19 cellular contexts compared by ENCODE assay signal in the genomic region with DNA sequence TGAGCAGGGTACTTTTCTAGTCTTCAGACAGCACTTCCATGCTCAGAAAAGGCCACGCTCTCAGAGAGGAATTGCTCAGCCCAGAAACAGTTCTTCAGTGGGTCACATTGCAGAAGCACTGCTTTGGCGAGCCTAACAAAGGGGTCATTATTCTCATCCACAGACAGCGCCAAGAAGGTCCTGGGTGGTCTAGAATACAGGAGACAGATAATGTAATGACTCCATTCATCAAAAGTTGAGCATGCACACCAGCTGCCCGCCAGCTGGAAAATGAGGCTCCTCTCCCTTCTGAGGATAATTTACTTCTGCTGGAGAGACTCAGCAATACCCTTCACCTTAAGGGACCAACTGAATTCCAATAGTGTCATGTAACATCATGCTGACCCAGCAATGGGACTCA.
A peak's percentile ranks its signal among the peaks of the same experiment; 100 is the strongest.
DNase-seq lines count a peak whose midpoint lies in the region; ATAC-seq, FAIRE-seq and TF ChIP-seq lines count a peak whose summit lies in the region.
"Had no signal": no experiment of that assay in that cellular context is flagged by ENCODE, and none has a peak within 500 bp of the region (broad histone marks: within the 10 kb centered on the region; RNA-seq: fewer than 3 reads in every experiment).

No MANE protein-coding gene starts in this region.

- H3K9me3 Mint-ChIP-seq in GM23338 = peaks cover 6% of the 10 kb centered on the region

- intact Hi-C loops in sciatic nerve (cut with DNase I) = no loop called here

- no peaks in the 10 kb centered on the region for H3K27me3 ChIP-seq in GM23338 (ENCODE audit: insufficient read depth)
- H3K27me3 ChIP-seq: transverse colon had no signal

- ATAC-seq in GM23338 (no peak), sciatic nerve (peak; percentile 98), GM21723 (IDR thresholded peaks at IDR 0.05; ENCODE audit: unreplicated experiment) (no peak), GM19467 (IDR thresholded peaks at IDR 0.05; ENCODE audit: unreplicated experiment) (no peak)
- ATAC-seq: natural killer cell; stimulated activated memory B cell treated with anti-CD40 and anti-IgM and Interleukin-4, amounts not matched to agents 10 μg/mL and 1 μg/mL and 100 μg/mL, for 72 hours had no signal

- H3K4me1 ChIP-seq in GM23338 (ENCODE audit: insufficient read depth) = no peaks in the 10 kb centered on the region
- H3K4me1 ChIP-seq: HAP-1, transverse colon had no signal

- H3K36me3 Mint-ChIP-seq in GM23338 (ENCODE audit: low read depth) = peaks cover 2% of the 10 kb centered on the region; the same call in 1 of the 3 replicates
- H3K36me3 Mint-ChIP-seq: stimulated activated memory B cell treated with anti-CD40 and anti-IgM and Interleukin-4, amounts not matched to agents 10 μg/mL and 1 μg/mL and 100 μg/mL, for 72 hours had no signal

- H3K79me2 ChIP-seq in GM23338 (replicated peaks; ENCODE audit: insufficient read depth) = no peaks in the 10 kb centered on the region

- H3K9me2 ChIP-seq in GM23338 (ENCODE audit: insufficient read depth) = peaks cover 7% of the 10 kb centered on the region; the same call in 1 of the 2 replicates

- no peaks in the 10 kb centered on the region for H3K4me1 Mint-ChIP-seq in GM23338
- H3K4me1 Mint-ChIP-seq: activated CD4-positive, alpha-beta T cell treated with anti-CD3 and anti-CD28 coated beads, Interleukin-2, amount 10 ng/mL, durations not matched to agents 7 days and 5 days; CD8-positive, alpha-beta memory T cell had no signal

- H3K4me2 ChIP-seq in GM23338 = no peak overlapping the region

- H3F3A ChIP-seq in GM23338 (replicated peaks; ENCODE audit: low read depth) = no peaks in the 10 kb centered on the region

- no peak overlapping the region for H3K4me3 ChIP-seq in GM23338
- H3K4me3 ChIP-seq: HAP-1, transverse colon had no signal

- no peak for TF ChIP-seq POLR2A in GM12891 (IDR thresholded peaks at IDR 0.05; ENCODE audit: low read depth, low read length)

- H3K4me3 Mint-ChIP-seq in GM23338 = no peak overlapping the region
- H3K4me3 Mint-ChIP-seq: activated CD4-positive, alpha-beta T cell treated with anti-CD3 and anti-CD28 coated beads, Interleukin-2, amount 10 ng/mL, durations not matched to agents 7 days and 5 days; CD8-positive, alpha-beta memory T cell; natural killer cell; stimulated activated memory B cell treated with anti-CD40 and anti-IgM and Interleukin-4, amounts not matched to agents 10 μg/mL and 1 μg/mL and 100 μg/mL, for 72 hours had no signal

- H3K27ac Mint-ChIP-seq in GM23338 = no peak overlapping the region
- H3K27ac Mint-ChIP-seq: activated CD4-positive, alpha-beta T cell treated with anti-CD3 and anti-CD28 coated beads, Interleukin-2, amount 10 ng/mL, durations not matched to agents 7 days and 5 days; CD8-positive, alpha-beta memory T cell; natural killer cell; stimulated activated memory B cell treated with anti-CD40 and anti-IgM and Interleukin-4, amounts not matched to agents 10 μg/mL and 1 μg/mL and 100 μg/mL, for 72 hours had no signal

- 0 out of 2 replicates have a peak overlapping the region, but pooled peaks have one; percentile 11 for H2AFZ ChIP-seq in GM23338

- H3K36me3 ChIP-seq in GM23338 (ENCODE audit: insufficient read depth) = no peaks in the 10 kb centered on the region
- H3K36me3 ChIP-seq: HAP-1, transverse colon had no signal

- no peaks in the 10 kb centered on the region for H4K20me1 ChIP-seq in GM23338 (replicated peaks; ENCODE audit: insufficient read depth)

- DNase-seq in GM23338 (ENCODE audit: low spot score) (no peak), left kidney (ENCODE audit: low read depth, low spot score) (peak; percentile 88), sciatic nerve (ENCODE audit: low spot score) (peak; percentile 72), GM12891 (ENCODE audit: insufficient read length, low spot score) (no peak), NCI-H187 (lab: John Stamatoyannopoulos, UW) (no peak)
- DNase-seq: activated CD4-positive, alpha-beta T cell treated with anti-CD3 and anti-CD28 coated beads, Interleukin-2, amount 10 ng/mL, durations not matched to agents 7 days and 5 days; activated naive CD4-positive, alpha-beta T cell; CD8-positive, alpha-beta memory T cell; cortex of kidney; mammary epithelial cell; natural killer cell; NCI-H187 treated with DMSO at 0.1 percent for 48 hours; RPMI8226; transverse colon had no signal

- H3K27me3 Mint-ChIP-seq in GM23338 (ENCODE audit: insufficient read depth, low read depth, poor library complexity) = peaks cover 1% of the 10 kb centered on the region
- H3K27me3 Mint-ChIP-seq: stimulated activated memory B cell treated with anti-CD40 and anti-IgM and Interleukin-4, amounts not matched to agents 10 μg/mL and 1 μg/mL and 100 μg/mL, for 72 hours had no signal

- H3K27ac ChIP-seq in GM23338 (ENCODE audit: low read depth) = no peak overlapping the region
- H3K27ac ChIP-seq: transverse colon had no signal

- FAIRE-seq in endometrium (lab: Jason Lieb, UNC) (peak; percentile 99), GM12891 (lab: Jason Lieb, UNC) (no peak)

- TF ChIP-seq CTCF in GM23338 (conservative IDR thresholded peaks at IDR 0.05; ENCODE audit: low read depth in 2 of 2) = no peak

TF ChIP-seq in GM23338, 12 proteins besides CTCF, POLR2A, EP300 and RAD21 (continues in another document):
- TF ChIP-seq, protein P1, sequence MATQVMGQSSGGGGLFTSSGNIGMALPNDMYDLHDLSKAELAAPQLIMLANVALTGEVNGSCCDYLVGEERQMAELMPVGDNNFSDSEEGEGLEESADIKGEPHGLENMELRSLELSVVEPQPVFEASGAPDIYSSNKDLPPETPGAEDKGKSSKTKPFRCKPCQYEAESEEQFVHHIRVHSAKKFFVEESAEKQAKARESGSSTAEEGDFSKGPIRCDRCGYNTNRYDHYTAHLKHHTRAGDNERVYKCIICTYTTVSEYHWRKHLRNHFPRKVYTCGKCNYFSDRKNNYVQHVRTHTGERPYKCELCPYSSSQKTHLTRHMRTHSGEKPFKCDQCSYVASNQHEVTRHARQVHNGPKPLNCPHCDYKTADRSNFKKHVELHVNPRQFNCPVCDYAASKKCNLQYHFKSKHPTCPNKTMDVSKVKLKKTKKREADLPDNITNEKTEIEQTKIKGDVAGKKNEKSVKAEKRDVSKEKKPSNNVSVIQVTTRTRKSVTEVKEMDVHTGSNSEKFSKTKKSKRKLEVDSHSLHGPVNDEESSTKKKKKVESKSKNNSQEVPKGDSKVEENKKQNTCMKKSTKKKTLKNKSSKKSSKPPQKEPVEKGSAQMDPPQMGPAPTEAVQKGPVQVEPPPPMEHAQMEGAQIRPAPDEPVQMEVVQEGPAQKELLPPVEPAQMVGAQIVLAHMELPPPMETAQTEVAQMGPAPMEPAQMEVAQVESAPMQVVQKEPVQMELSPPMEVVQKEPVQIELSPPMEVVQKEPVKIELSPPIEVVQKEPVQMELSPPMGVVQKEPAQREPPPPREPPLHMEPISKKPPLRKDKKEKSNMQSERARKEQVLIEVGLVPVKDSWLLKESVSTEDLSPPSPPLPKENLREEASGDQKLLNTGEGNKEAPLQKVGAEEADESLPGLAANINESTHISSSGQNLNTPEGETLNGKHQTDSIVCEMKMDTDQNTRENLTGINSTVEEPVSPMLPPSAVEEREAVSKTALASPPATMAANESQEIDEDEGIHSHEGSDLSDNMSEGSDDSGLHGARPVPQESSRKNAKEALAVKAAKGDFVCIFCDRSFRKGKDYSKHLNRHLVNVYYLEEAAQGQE (IDR thresholded peaks at IDR 0.05; ENCODE audit: unreplicated experiment) = no peak
- TF ChIP-seq NANOG (IDR thresholded peaks at IDR 0.05; ENCODE audit: borderline replicate concordance) (no peak), STAT1 (IDR thresholded peaks at IDR 0.05; ENCODE audit: unreplicated experiment) (no peak)

TF ChIP-seq in GM12891, 5 proteins besides CTCF, POLR2A, EP300 and RAD21:
- no peak for TF ChIP-seq POLR2AphosphoS5 (IDR thresholded peaks at IDR 0.05; ENCODE audit: low read depth, low read length)
- no peak for TF ChIP-seq TAF1 (IDR thresholded peaks at IDR 0.05; ENCODE audit: low read depth, low read length)
- TF ChIP-seq POU2F2 (IDR thresholded peaks at IDR 0.05; ENCODE audit: low read depth, low read length) = no peak
- TF ChIP-seq PAX5 (IDR thresholded peaks at IDR 0.05; ENCODE audit: insufficient read depth, low read length, severe bottlenecking) = no peak
- TF ChIP-seq SPI1 (IDR thresholded peaks at IDR 0.05; ENCODE audit: low read depth, low read length) = no peak

Comparison
In these comparisons a context has a peak if more than half of its experiments do, and no peak if none do; other contexts are left out.
1. DNase-seq: peak in left kidney (single experiment) and sciatic nerve (single experiment); none in GM23338 (single experiment), GM12891 (single experiment) and NCI-H187 (0 of 2).